Comparison of ENCODE assay signal across 1 cellular context in genomic region chr2:28692411-28692810, GRCh38.
TF ChIP-seq lines count a peak whose summit lies in the region.

No MANE protein-coding gene starts in this region.

TF ChIP-seq in GM23338, 12 proteins besides CTCF, POLR2A, EP300 and RAD21 (continued from another document):
- TF ChIP-seq REST (IDR thresholded peaks at IDR 0.05; ENCODE audit: unreplicated experiment) (no peak), JUNB (IDR thresholded peaks at IDR 0.05; ENCODE audit: unreplicated experiment) (no peak), NANOG (IDR thresholded peaks at IDR 0.05; ENCODE audit: borderline replicate concordance) (no peak), EZH2phosphoT487 (IDR thresholded peaks at IDR 0.05; ENCODE audit: unreplicated experiment) (no peak), CREB1 (CRISPR knock-in tag; IDR thresholded peaks at IDR 0.05; ENCODE audit: low read depth) (no peak), ZNF331 (CRISPR knock-in tag; IDR thresholded peaks at IDR 0.05; ENCODE audit: low read depth) (no peak), STAT1 (IDR thresholded peaks at IDR 0.05; ENCODE audit: unreplicated experiment) (no peak), EZH2 (IDR thresholded peaks at IDR 0.05; ENCODE audit: low read depth, unreplicated experiment) (no peak), ZNF462 (CRISPR knock-in tag; IDR thresholded peaks at IDR 0.05) (no peak)
